In genomic region chr1:29122987-29123870, GRCh38 we compare ENCODE assay signal across 8 cellular contexts. TPM values are rescaled to one million over a fixed set of nuclear protein-coding genes. Genes with fewer than 3 reads are reported as not detected.
DNase-seq lines count a peak whose midpoint lies in the region; ATAC-seq and TF ChIP-seq lines count a peak whose summit lies in the region.

No MANE protein-coding gene starts in this region.

- H3K36me3 ChIP-seq in iPS DF 6.9 (ENCODE audit: control insufficient read depth, insufficient read depth, low read length) (no peaks in the 10 kb centered on the region), smooth muscle cell (ENCODE audit: low read depth) (no peaks in the 10 kb centered on the region)

- peaks cover 30% of the 10 kb centered on the region for H4K20me1 ChIP-seq in smooth muscle cell (ENCODE audit: low read depth)

- H3K27ac ChIP-seq in iPS DF 6.9 (ENCODE audit: low read length): no peak overlapping the region
- peak overlapping the region; percentile 87 for H3K27ac ChIP-seq in smooth muscle cell (ENCODE audit: low read depth)

- H3K79me2 ChIP-seq in smooth muscle cell (ENCODE audit: low read depth): peaks cover 25% of the 10 kb centered on the region

- no CpG with 5 or more reads among the region's 70 CpGs for WGBS in iPS DF 6.9 (ENCODE audit: insufficient coverage, insufficient read length)
- whole genome bisulfite sequencing in smooth muscle cell (ENCODE audit: low lambda C conversion rate): 2% methylated on average over 53 of the region's 70 CpGs

- ATAC-seq in Right ventricle myocardium superior (ENCODE audit: poor library complexity) (peak; percentile 6), GM21367 (IDR thresholded peaks at IDR 0.05; ENCODE audit: unreplicated experiment) (no peak), HG02678 (IDR thresholded peaks at IDR 0.05; ENCODE audit: unreplicated experiment) (no peak)

- peak overlapping the region; percentile 71 for H3K9ac ChIP-seq in smooth muscle cell (ENCODE audit: low read depth)

- H3K4me1 Mint-ChIP-seq in activated naive CD8-positive, alpha-beta T cell treated with anti-CD3 and anti-CD28 coated beads for 36 hours: peaks cover 4% of the 10 kb centered on the region

- DNase-seq in Right ventricle myocardium superior (peak; percentile 47), cardiac septum (ENCODE audit: low spot score) (no peak), iPS DF 6.9 (ENCODE audit: low read depth, low spot score) (no peak), smooth muscle cell (lab: John Stamatoyannopoulos, UW; ENCODE audit: unreplicated experiment) (peak; percentile 47), HPDE6-E6E7 (ENCODE audit: extremely low spot score) (no peak)
- DNase-seq in activated naive CD8-positive, alpha-beta T cell treated with anti-CD3 and anti-CD28 coated beads for 36 hours: peak; percentile 43

- no peaks in the 10 kb centered on the region for H3K4me1 ChIP-seq in iPS DF 6.9 (ENCODE audit: control insufficient read depth, insufficient read depth, low read length)
- no peaks in the 10 kb centered on the region for H3K4me1 ChIP-seq in smooth muscle cell (ENCODE audit: low read depth)

- H3K27me3 ChIP-seq in iPS DF 6.9 (ENCODE audit: control insufficient read depth, insufficient read depth, low read length): no peaks in the 10 kb centered on the region; the same call in 1 of the 2 replicates
- H3K27me3 ChIP-seq in smooth muscle cell (ENCODE audit: low read depth): no peaks in the 10 kb centered on the region

- peak overlapping the region; percentile 89 for H3K4me2 ChIP-seq in smooth muscle cell

- peaks cover 17% of the 10 kb centered on the region for H3F3A ChIP-seq in smooth muscle cell (ENCODE audit: low read depth)

- H3K9me3 ChIP-seq in iPS DF 6.9 (ENCODE audit: control insufficient read depth, insufficient read depth, low read length) (no peaks in the 10 kb centered on the region), smooth muscle cell (replicated peaks; ENCODE audit: low read depth) (no peaks in the 10 kb centered on the region)

- no peak overlapping the region for H3K27ac Mint-ChIP-seq in activated naive CD8-positive, alpha-beta T cell treated with anti-CD3 and anti-CD28 coated beads for 36 hours

- H3K9me3 Mint-ChIP-seq in activated naive CD8-positive, alpha-beta T cell treated with anti-CD3 and anti-CD28 coated beads for 36 hours: no peaks in the 10 kb centered on the region

- intact Hi-C loops in Right ventricle myocardium superior (cut with DNase I) (no loop called here), cardiac septum (cut with DNase I) (no loop called here)

- peak overlapping the region; percentile 45; the same call in 1 of the 2 replicates for H3K4me3 ChIP-seq in iPS DF 6.9 (ENCODE audit: low read length)
- peak overlapping the region; percentile 68 for H3K4me3 ChIP-seq in smooth muscle cell

- peak overlapping the region; percentile 65 for H3K4me3 Mint-ChIP-seq in activated naive CD8-positive, alpha-beta T cell treated with anti-CD3 and anti-CD28 coated beads for 36 hours

- peaks cover 29% of the 10 kb centered on the region for H3K27me3 Mint-ChIP-seq in activated naive CD8-positive, alpha-beta T cell treated with anti-CD3 and anti-CD28 coated beads for 36 hours

- H3K36me3 Mint-ChIP-seq in activated naive CD8-positive, alpha-beta T cell treated with anti-CD3 and anti-CD28 coated beads for 36 hours: peaks cover 4% of the 10 kb centered on the region

- TF ChIP-seq CTCF in smooth muscle cell (IDR thresholded peaks at IDR 0.05; ENCODE audit: borderline replicate concordance, insufficient read depth, poor library complexity, severe bottlenecking): no peak

- no peak overlapping the region for H2AFZ ChIP-seq in smooth muscle cell (ENCODE audit: low read depth)

RNA-seq across cellular contexts. Expression of gene TMEM200B, which starts 0.5 kb away (rescaled TPM):
- 2.3 TPM for total RNA-seq in Right ventricle myocardium superior
- total RNA-seq in cardiac septum: 2.1 TPM
- under 1 TPM; 0.90 to 0.99 TPM for total RNA-seq in activated naive CD8-positive, alpha-beta T cell treated with anti-CD3 and anti-CD28 coated beads for 36 hours
- 20.5 and 23.8 TPM in 2 replicates for total RNA-seq in smooth muscle cell
- polyA plus RNA-seq in smooth muscle cell: 32.3 and 33.2 TPM in 2 replicates

RNA-seq across cellular contexts. Expression of gene SRSF4, which starts 58.5 kb away (rescaled TPM):
- total RNA-seq in Right ventricle myocardium superior (50.9 TPM), cardiac septum (54.8 TPM), smooth muscle cell (50.1 and 53.9 TPM in 2 replicates)
- 100 to 1,000 TPM; 113 to 114 TPM for total RNA-seq in activated naive CD8-positive, alpha-beta T cell treated with anti-CD3 and anti-CD28 coated beads for 36 hours
- 92.5 and 98.7 TPM in 2 replicates for polyA plus RNA-seq in smooth muscle cell

Comparison
In these comparisons a context has a peak if more than half of its experiments do, and no peak if none do; other contexts are left out.
1. DNase-seq: peak in Right ventricle myocardium superior (single experiment), activated naive CD8-positive, alpha-beta T cell treated with anti-CD3 and anti-CD28 coated beads for 36 hours (single experiment) and smooth muscle cell (single experiment); none in cardiac septum (single experiment), iPS DF 6.9 (single experiment) and HPDE6-E6E7 (single experiment).